7 cellular contexts compared by ENCODE assay signal in the genomic region with DNA sequence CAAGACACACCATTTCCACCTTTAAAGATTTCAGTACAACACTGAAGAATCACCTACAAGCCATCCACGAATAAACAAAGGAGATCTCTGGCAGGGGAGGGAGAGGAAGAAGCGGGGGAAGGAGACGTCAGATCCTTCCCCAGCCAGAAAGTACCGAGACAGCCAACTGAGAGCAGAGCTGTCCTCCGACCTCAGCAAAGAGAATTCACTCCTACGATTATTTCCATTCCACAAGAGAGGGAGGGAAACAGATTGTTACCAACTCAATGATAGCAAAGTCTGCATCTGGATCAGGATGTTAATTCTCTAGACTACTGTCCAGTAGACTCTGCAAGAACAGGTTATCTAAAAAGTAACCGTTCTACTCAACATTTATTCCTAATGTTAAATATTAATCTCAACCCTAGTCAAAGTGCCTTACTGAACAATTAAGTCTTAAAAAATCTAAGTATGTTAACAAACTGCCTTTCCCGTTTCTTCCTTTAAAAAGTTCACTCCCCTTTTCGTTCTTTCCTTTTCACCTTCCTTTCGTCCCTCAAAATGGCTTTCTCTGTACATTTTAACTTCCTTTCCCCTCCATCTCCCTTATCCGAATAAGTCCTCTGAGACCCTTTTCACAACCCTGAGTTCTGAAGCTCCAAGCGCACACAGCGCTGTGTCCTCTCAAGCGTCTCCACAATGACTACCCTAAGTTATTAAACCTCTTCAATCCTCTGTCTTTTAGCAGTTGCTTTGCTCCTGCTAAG. TPM values are rescaled to one million over a fixed set of nuclear protein-coding genes. Genes with fewer than 3 reads are reported as not detected.
DNase-seq lines count a peak whose midpoint lies in the region; TF ChIP-seq lines count a peak whose summit lies in the region.

No MANE protein-coding gene starts in this region.

- DNase-seq in GM12865 (ENCODE audit: low read depth) (peak; percentile 76), HFF-Myc (ENCODE audit: extremely low read depth, low read depth) (no peak), NCI-H526 treated with DMSO at 0.1 percent for 48 hours (lab: John Stamatoyannopoulos, UW) (peak; percentile 36), activated T-cell treated with anti-CD3 and anti-CD28 coated beads for 1 hour (ENCODE audit: low read depth) (peak; percentile 40), esophagus muscularis mucosa (ENCODE audit: extremely low spot score) (no peak), neural crest cell (ENCODE audit: low read depth, low spot score) (no peak), suprapubic skin (ENCODE audit: low spot score in 2 of 2) (no peak)

- H3K36me3 Mint-ChIP-seq in neural crest cell (ENCODE audit: low read depth): peaks cover 2% of the 10 kb centered on the region

- peak overlapping the region; percentile 98 for H3K27ac Mint-ChIP-seq in neural crest cell (ENCODE audit: unreplicated experiment)

- H3K27me3 ChIP-seq in esophagus muscularis mucosa (no peaks in the 10 kb centered on the region), suprapubic skin (no peaks in the 10 kb centered on the region)

- no peaks in the 10 kb centered on the region for H3K9me3 Mint-ChIP-seq in neural crest cell

- TF ChIP-seq CTCF in GM12865 (IDR thresholded peaks at IDR 0.05; ENCODE audit: insufficient read depth, low read depth, low read length, missing control alignments): no peak
- TF ChIP-seq CTCF in HFF-Myc (IDR thresholded peaks at IDR 0.05; ENCODE audit: low read depth, low read length, missing control alignments): no peak
- no peak for TF ChIP-seq CTCF in esophagus muscularis mucosa (IDR thresholded peaks at IDR 0.05)
- TF ChIP-seq CTCF in neural crest cell (conservative IDR thresholded peaks at IDR 0.05): no peak
- TF ChIP-seq CTCF in suprapubic skin (IDR thresholded peaks at IDR 0.05): no peak

- H3K9me3 ChIP-seq in esophagus muscularis mucosa (no peaks in the 10 kb centered on the region), suprapubic skin (no peaks in the 10 kb centered on the region)

- H3K4me1 Mint-ChIP-seq in neural crest cell: peaks cover 47% of the 10 kb centered on the region

- TF ChIP-seq EP300 in esophagus muscularis mucosa (IDR thresholded peaks at IDR 0.05): no peak
- TF ChIP-seq EP300 in suprapubic skin (IDR thresholded peaks at IDR 0.05): no peak

- H3K4me3 Mint-ChIP-seq in neural crest cell: peak overlapping the region; percentile 94

- H3K4me1 ChIP-seq in esophagus muscularis mucosa: peaks cover 21 to 56% (median 51%) of the 10 kb centered on the region in 4 donors
- H3K4me1 ChIP-seq in suprapubic skin: peaks cover 47% of the 10 kb centered on the region

- H3K27ac ChIP-seq in esophagus muscularis mucosa (replicated peaks in 1 of 4) (peak overlapping the region; percentile 94 to 100 (median 100)), suprapubic skin (peak overlapping the region; percentile 98)

- H3K36me3 ChIP-seq in esophagus muscularis mucosa (peaks cover 12 to 36% (median 27%) of the 10 kb centered on the region in 4 donors), suprapubic skin (peaks cover 24% of the 10 kb centered on the region)

- no peak for TF ChIP-seq POLR2A in esophagus muscularis mucosa (IDR thresholded peaks at IDR 0.05; ENCODE audit: low read depth)
- peak in 1 of 2 donors; percentile 57 for TF ChIP-seq POLR2A in suprapubic skin (IDR thresholded peaks at IDR 0.05)

- no peaks in the 10 kb centered on the region for H3K27me3 Mint-ChIP-seq in neural crest cell (ENCODE audit: low read depth)

- H3K4me3 ChIP-seq in GM12865 (ENCODE audit: low read depth, low read length): peak overlapping the region; percentile 99
- H3K4me3 ChIP-seq in HFF-Myc (replicated peaks; ENCODE audit: low read depth, low read length): peak overlapping the region; percentile 67
- H3K4me3 ChIP-seq in esophagus muscularis mucosa: peak overlapping the region; percentile 84 to 94 (median 89)
- peak overlapping the region; percentile 77 for H3K4me3 ChIP-seq in suprapubic skin

- intact Hi-C loops in esophagus muscularis mucosa (cut with DNase I): loop anchor here (10.0 kb wide), 1 partner anchor 153 kb away; a partner anchor contains a TSS

- under 1% methylated on average over 14 of the region's 14 CpGs for WGBS in esophagus muscularis mucosa
- WGBS in suprapubic skin: under 1% methylated on average over 14 of the region's 14 CpGs

RNA-seq across cellular contexts. Expression of a gene that starts 1.4 kb away (rescaled TPM):
- total RNA-seq in esophagus muscularis mucosa: 10 to 100 TPM; 25.8 to 69.3 (median 34.5) TPM
- 72.0 and 75.3 TPM in 2 replicates for total RNA-seq in neural crest cell
- total RNA-seq in suprapubic skin: 10 to 100 TPM; 39.8 to 70.6 (median 54.1) TPM

Comparison
In these comparisons a context has a peak if more than half of its experiments do, and no peak if none do; other contexts are left out.
1. DNase-seq: peak in GM12865 (single experiment), NCI-H526 treated with DMSO at 0.1 percent for 48 hours (single experiment) and activated T-cell treated with anti-CD3 and anti-CD28 coated beads for 1 hour (single experiment); none in HFF-Myc (single experiment), esophagus muscularis mucosa (single experiment), neural crest cell (single experiment) and suprapubic skin (0 of 2).
2. Peak in every context shown above with its lines, with median percentiles within 50 percentile points of each other: H3K4me3 ChIP-seq.